23 cellular contexts compared by ENCODE assay signal in the genomic region with DNA sequence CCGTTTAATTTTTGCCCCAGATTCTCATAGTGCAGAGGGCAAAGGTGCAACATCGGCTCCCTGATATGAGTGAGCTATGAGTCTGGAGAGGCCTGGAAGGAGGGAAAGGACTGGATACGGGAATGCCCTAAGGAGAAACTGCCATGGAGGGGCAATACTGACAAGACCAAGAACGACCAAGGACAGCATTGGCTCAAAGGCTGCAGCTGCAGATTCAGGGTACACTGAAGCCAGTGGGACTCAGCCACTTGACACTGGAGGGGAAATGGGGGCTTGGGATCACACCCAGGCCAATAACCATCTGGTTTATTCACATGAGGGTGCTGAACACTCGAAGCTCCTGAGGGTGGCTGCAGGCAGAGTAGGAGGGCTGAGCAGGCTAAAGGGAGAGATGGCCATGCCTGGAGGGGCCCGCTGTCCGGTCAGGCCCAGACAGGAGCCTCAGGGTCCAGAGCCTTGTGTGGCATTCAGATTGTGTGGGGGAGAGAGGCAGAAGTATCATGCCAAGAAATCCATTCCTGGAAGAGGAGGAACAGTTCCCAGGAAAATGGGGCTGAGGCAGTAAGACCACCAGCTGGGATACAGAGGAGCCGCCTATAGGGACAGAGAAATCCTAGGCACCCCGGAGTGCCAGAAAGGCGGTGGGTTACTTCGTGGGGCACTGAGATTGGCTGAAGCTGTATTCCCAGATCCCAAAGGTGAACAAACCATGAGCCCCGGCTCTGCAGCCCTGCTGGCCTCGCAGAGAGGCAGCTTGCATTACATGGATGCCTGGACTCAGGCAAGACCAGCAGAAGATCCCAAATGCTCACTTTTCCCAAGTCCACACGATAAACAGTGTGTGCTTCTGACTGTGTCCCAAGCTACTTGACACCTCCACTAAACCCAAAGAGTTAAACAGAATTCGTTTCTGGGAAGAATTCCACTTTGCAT. TPM values are rescaled to one million over a fixed set of nuclear protein-coding genes. Genes with fewer than 3 reads are reported as not detected.
DNase-seq lines count a peak whose midpoint lies in the region; ATAC-seq and TF ChIP-seq lines count a peak whose summit lies in the region.
"Had no signal": no experiment of that assay in that cellular context is flagged by ENCODE, and none has a peak within 500 bp of the region (broad histone marks: within the 10 kb centered on the region; RNA-seq: fewer than 3 reads in every experiment).

No MANE protein-coding gene starts in this region.

- WGBS in esophagus muscularis mucosa = 71% methylated on average over 15 of the region's 15 CpGs
- WGBS in psoas muscle, 3 donors = 64 to 79% (median 68%) methylated on average over 15 of the region's 15 CpGs

- no peak for TF ChIP-seq POLR2A in esophagus muscularis mucosa (IDR thresholded peaks at IDR 0.05; ENCODE audit: low read depth)

- H3K4me1 ChIP-seq in RWPE2 (ENCODE audit: insufficient read depth, poor library complexity, severe bottlenecking) = no peaks in the 10 kb centered on the region
- H3K4me1 ChIP-seq in esophagus muscularis mucosa = peaks cover 64 to 95% (median 89%) of the 10 kb centered on the region in 4 donors
- H3K4me1 ChIP-seq in thoracic aorta (ENCODE audit: control insufficient read depth in 1 of 2, low read depth in 2 of 2) = peaks cover 23 to 69% of the 10 kb centered on the region in 2 donors
- H3K4me1 ChIP-seq in psoas muscle = no peaks in the 10 kb centered on the region

- TF ChIP-seq CTCF in RWPE2 (IDR thresholded peaks at IDR 0.05; ENCODE audit: poor library complexity, severe bottlenecking) (no peak), esophagus muscularis mucosa (IDR thresholded peaks at IDR 0.05) (no peak), nephron progenitor cell (IDR thresholded peaks at IDR 0.05) (no peak), thoracic aorta (IDR thresholded peaks at IDR 0.05) (no peak), psoas muscle (IDR thresholded peaks at IDR 0.05) (no peak)

- H3K27me3 Mint-ChIP-seq in nephron progenitor cell (ENCODE audit: low read depth, poor library complexity) = peaks cover 7% of the 10 kb centered on the region
- H3K27me3 Mint-ChIP-seq: activated naive CD4-positive, alpha-beta T cell treated with anti-CD3 and anti-CD28 coated beads, Interleukin-2, amount 50 U/mL, for 24 hours; progenitor cell of endocrine pancreas had no signal

- H3K4me1 Mint-ChIP-seq in nephron progenitor cell = peaks cover 14% of the 10 kb centered on the region
- H3K4me1 Mint-ChIP-seq: activated naive CD4-positive, alpha-beta T cell treated with anti-CD3 and anti-CD28 coated beads, Interleukin-2, amount 50 U/mL, for 24 hours; CD4-positive, CD25-positive, alpha-beta regulatory T cell had no signal

- H3K4me3 ChIP-seq in RWPE2 (ENCODE audit: severe bottlenecking) (no peak overlapping the region), esophagus muscularis mucosa (no peak overlapping the region), thoracic aorta (no peak overlapping the region), psoas muscle (no peak overlapping the region)
- H3K4me3 ChIP-seq: vagina had no signal

- ATAC-seq in RWPE2 (ENCODE audit: low read depth) (no peak), thoracic aorta (ENCODE audit: insufficient number of reproducible peaks, low FRiP score, low read depth) (peak; percentile 44), psoas muscle (no peak), left colon (no peak)
- ATAC-seq: activated T-cell treated with anti-CD3 and anti-CD28 coated beads, Interleukin-2, amount 50 U/mL, for 72 hours; stimulated activated naive CD8-positive, alpha-beta T cell treated with anti-CD3 and anti-CD28 coated beads, Interleukin-15, amount 100 ng/mL, for 72 hours had no signal

- H3K4me3 Mint-ChIP-seq in nephron progenitor cell = no peak overlapping the region
- H3K4me3 Mint-ChIP-seq: activated naive CD4-positive, alpha-beta T cell treated with anti-CD3 and anti-CD28 coated beads, Interleukin-2, amount 50 U/mL, for 24 hours; activated T-cell treated with anti-CD3 and anti-CD28 coated beads, Interleukin-2, amount 50 U/mL, for 72 hours; CD4-positive, CD25-positive, alpha-beta regulatory T cell; stimulated activated naive CD8-positive, alpha-beta T cell treated with anti-CD3 and anti-CD28 coated beads, Interleukin-15, amount 100 ng/mL, for 72 hours had no signal

- H3K27me3 ChIP-seq in RWPE2 (ENCODE audit: insufficient read depth, poor library complexity, severe bottlenecking) = no peaks in the 10 kb centered on the region
- no peaks in the 10 kb centered on the region for H3K27me3 ChIP-seq in esophagus muscularis mucosa
- H3K27me3 ChIP-seq in thoracic aorta (replicated peaks; ENCODE audit: insufficient read depth) = no peaks in the 10 kb centered on the region
- H3K27me3 ChIP-seq in psoas muscle (ENCODE audit: insufficient read depth in 3 of 3, low read length in 2 of 3) = peaks cover 0 to 3% (median 0%) of the 10 kb centered on the region in 3 donors
- H3K27me3 ChIP-seq: vagina had no signal

- DNase-seq in RWPE2 (ENCODE audit: low spot score) = no peak
- no peak for DNase-seq in esophagus muscularis mucosa (ENCODE audit: extremely low spot score)
- no peak for DNase-seq in nephron progenitor cell
- no peak for DNase-seq in thoracic aorta (ENCODE audit: low spot score)
- DNase-seq in stimulated activated CD4-positive, alpha-beta T cell treated with anti-CD3 and anti-CD28 coated beads, Interleukin-2, amount 100 ng/mL, for 24 hours = no peak
- no peak for DNase-seq in psoas muscle
- no peak for DNase-seq in left colon
- DNase-seq: activated T-cell treated with anti-CD3 and anti-CD28 coated beads, Interleukin-2, amount 50 U/mL, for 72 hours; anterior cingulate cortex; CD4-positive, CD25-positive, alpha-beta regulatory T cell; effector memory CD4-positive, alpha-beta T cell; midbrain; NCI-H1092; NCI-H1930; NCI-H345; NCI-H774; OCI-M1; SIG-M5; stimulated activated naive CD8-positive, alpha-beta T cell treated with anti-CD3 and anti-CD28 coated beads, Interleukin-15, amount 100 ng/mL, for 72 hours; T-helper 1 cell had no signal

- H3K36me3 ChIP-seq in RWPE2 (ENCODE audit: low read depth) (peaks cover 8% of the 10 kb centered on the region; the same call in 1 of the 2 replicates), esophagus muscularis mucosa (peaks cover 0 to 18% (median 11%) of the 10 kb centered on the region in 4 donors), thoracic aorta (no peaks in the 10 kb centered on the region), psoas muscle (ENCODE audit: insufficient read depth in 1 of 2, low read depth in 1 of 2) (no peaks in the 10 kb centered on the region)
- H3K36me3 ChIP-seq: vagina had no signal

- intact Hi-C loops in esophagus muscularis mucosa (cut with DNase I) = no loop called here
- intact Hi-C loops in psoas muscle (cut with DNase I) = no loop called here
- intact Hi-C loops in left colon (cut with DNase I, micrococcal nuclease) = no loop called here

- no peaks in the 10 kb centered on the region for H3K9me3 Mint-ChIP-seq in nephron progenitor cell
- H3K9me3 Mint-ChIP-seq: activated naive CD4-positive, alpha-beta T cell treated with anti-CD3 and anti-CD28 coated beads, Interleukin-2, amount 50 U/mL, for 24 hours had no signal

- H3K36me3 Mint-ChIP-seq in nephron progenitor cell (ENCODE audit: low read depth) = peaks cover 52% of the 10 kb centered on the region
- H3K36me3 Mint-ChIP-seq: activated naive CD4-positive, alpha-beta T cell treated with anti-CD3 and anti-CD28 coated beads, Interleukin-2, amount 50 U/mL, for 24 hours; CD4-positive, CD25-positive, alpha-beta regulatory T cell had no signal

- H3K27ac ChIP-seq in RWPE2 (ENCODE audit: poor library complexity, severe bottlenecking) (peak overlapping the region; percentile 22), esophagus muscularis mucosa (replicated peaks in 1 of 4) (peak overlapping the region; percentile 52 to 99 (median 74)), thoracic aorta (peak overlapping the region; percentile 45 to 62), psoas muscle (no peak overlapping the region)
- H3K27ac ChIP-seq: vagina had no signal

- TF ChIP-seq EP300 in esophagus muscularis mucosa (IDR thresholded peaks at IDR 0.05) = no peak

- H3K27ac Mint-ChIP-seq in nephron progenitor cell = peak overlapping the region; percentile 25
- H3K27ac Mint-ChIP-seq: activated naive CD4-positive, alpha-beta T cell treated with anti-CD3 and anti-CD28 coated beads, Interleukin-2, amount 50 U/mL, for 24 hours; activated T-cell treated with anti-CD3 and anti-CD28 coated beads, Interleukin-2, amount 50 U/mL, for 72 hours; CD4-positive, CD25-positive, alpha-beta regulatory T cell; progenitor cell of endocrine pancreas; stimulated activated naive CD8-positive, alpha-beta T cell treated with anti-CD3 and anti-CD28 coated beads, Interleukin-15, amount 100 ng/mL, for 72 hours had no signal

- no peaks in the 10 kb centered on the region for H3K9me3 ChIP-seq in RWPE2 (ENCODE audit: severe bottlenecking)
- no peaks in the 10 kb centered on the region for H3K9me3 ChIP-seq in esophagus muscularis mucosa
- H3K9me3 ChIP-seq in thoracic aorta = no peaks in the 10 kb centered on the region
- H3K9me3 ChIP-seq in psoas muscle = no peaks in the 10 kb centered on the region
- H3K9me3 ChIP-seq: vagina had no signal

RNA-seq across cellular contexts. Expression of a gene that starts 20.7 kb away (rescaled TPM):
- total RNA-seq in esophagus muscularis mucosa (100 to 1,000 TPM; 328 to 578 (median 405) TPM), thoracic aorta (100 to 1,000 TPM; 505 to 852 TPM), psoas muscle (100 to 1,000 TPM in 2 of 4 donors, 10 to 100 TPM in 2; 87.3 to 127 (median 110) TPM), left colon (10 to 100 TPM; 19.6 to 65.3 TPM)
- polyA plus RNA-seq in psoas muscle = 100 to 1,000 TPM in 1 of 3 donors, 10 to 100 TPM in 2; 39.0 to 115 (median 60.2) TPM
- total RNA-seq: CD4-positive, CD25-positive, alpha-beta regulatory T cell had no signal
- polyA plus RNA-seq: CD4-positive, CD25-positive, alpha-beta regulatory T cell had no signal

RNA-seq across cellular contexts. Expression of a gene that starts 20.8 kb away (rescaled TPM):
- total RNA-seq in esophagus muscularis mucosa = 100 to 1,000 TPM; 419 to 931 (median 555) TPM
- total RNA-seq in thoracic aorta = 1,000 to 10,000 TPM in 1 of 2 donors, 100 to 1,000 TPM in 1; 999 to 1,135 TPM
- total RNA-seq in psoas muscle = 10 to 100 TPM; 49.1 to 64.0 (median 59.9) TPM
- polyA plus RNA-seq in psoas muscle = 10 to 100 TPM; 25.8 to 84.5 (median 37.9) TPM
- total RNA-seq in left colon = 10 to 100 TPM; 35.3 to 79.7 TPM
- total RNA-seq: activated T-cell treated with anti-CD3 and anti-CD28 coated beads, Interleukin-2, amount 50 U/mL, for 72 hours; CD4-positive, CD25-positive, alpha-beta regulatory T cell had no signal
- polyA plus RNA-seq: CD4-positive, CD25-positive, alpha-beta regulatory T cell had no signal

Comparison
In these comparisons a context has a peak if more than half of its experiments do, and no peak if none do; other contexts are left out.
1. RNA of a gene that starts 20.8 kb away (total RNA-seq): 999 to 1,135 TPM in thoracic aorta and 419 to 931 TPM in esophagus muscularis mucosa; 35.3 to 79.7 TPM in left colon and 49.1 to 64.0 TPM in psoas muscle; every median in the first group is over 4 times any median in the second.